ENCODE assay signal across 21 cellular contexts in the genomic region with DNA sequence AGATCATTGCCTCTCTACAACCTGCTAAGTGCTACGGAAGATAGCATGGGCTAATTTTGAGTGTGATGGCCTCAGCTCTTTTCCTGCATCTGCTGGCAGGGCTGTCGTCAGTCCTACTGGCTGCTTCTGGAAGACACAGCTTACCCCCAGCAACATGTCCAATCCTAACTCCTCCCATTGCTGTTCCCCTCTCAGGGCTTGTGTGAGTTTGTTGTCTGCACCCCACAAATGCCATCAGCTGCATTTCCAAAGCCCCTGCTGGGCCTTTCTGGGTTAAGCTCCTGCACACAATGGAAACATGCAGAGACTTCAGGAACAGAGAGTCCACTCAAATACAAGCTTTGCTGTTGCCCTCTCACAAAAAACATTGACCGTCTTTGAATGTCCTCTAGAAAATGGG.
"Had no signal": no experiment of that assay in that cellular context is flagged by ENCODE, and none has a peak within 500 bp of the region (broad histone marks: within the 10 kb centered on the region; RNA-seq: fewer than 3 reads in every experiment).

No MANE protein-coding gene starts in this region.

- H3K4me3 Mint-ChIP-seq: memory B cell; natural killer cell treated with Interleukin-12 subunit alpha and Interleukin-12 subunit beta and Interleukin-15 and Interleukin-18, amount 100 ng/mL, for 72 hours; stimulated activated memory B cell treated with anti-CD40 and anti-IgM and Interleukin-4, amounts not matched to agents 10 μg/mL and 1 μg/mL and 100 μg/mL, for 72 hours; stimulated activated naive CD8-positive, alpha-beta T cell treated with anti-CD3 and anti-CD28 coated beads, Interleukin-15, Interleukin-2, amounts not matched to agents 100 ng/mL and 50 ng/mL, for 24 hours had no signal

- H3K4me1 Mint-ChIP-seq: memory B cell; stimulated activated memory B cell treated with anti-CD40 and anti-IgM and Interleukin-4, amounts not matched to agents 10 μg/mL and 1 μg/mL and 100 μg/mL, for 72 hours had no signal

- H3K9me3 ChIP-seq: left ventricle myocardium inferior, lower lobe of right lung, prostate gland, right lobe of liver, upper lobe of left lung, uterus had no signal

- H3K36me3 Mint-ChIP-seq: natural killer cell treated with Interleukin-12 subunit alpha and Interleukin-12 subunit beta and Interleukin-15 and Interleukin-18, amount 100 ng/mL, for 72 hours; stimulated activated memory B cell treated with anti-CD40 and anti-IgM and Interleukin-4, amounts not matched to agents 10 μg/mL and 1 μg/mL and 100 μg/mL, for 72 hours had no signal

- ATAC-seq: esophagus mucosa; heart right ventricle; left cardiac atrium; lower lobe of right lung; natural killer cell treated with Interleukin-12 subunit alpha and Interleukin-12 subunit beta and Interleukin-15 and Interleukin-18, amount 100 ng/mL, for 72 hours; right lobe of liver; stimulated activated memory B cell treated with anti-CD40 and anti-IgM and Interleukin-4, amounts not matched to agents 10 μg/mL and 1 μg/mL and 100 μg/mL, for 72 hours had no signal

- H3K4me3 ChIP-seq: coronary artery, heart right ventricle, left ventricle myocardium inferior, lower lobe of right lung, prostate gland, right lobe of liver, tibial artery, upper lobe of left lung, uterus had no signal

- H3K27me3 ChIP-seq: right lobe of liver, upper lobe of left lung, uterus had no signal

- H3K9ac ChIP-seq: parathyroid adenoma had no signal

- H3K27ac Mint-ChIP-seq: memory B cell; natural killer cell treated with Interleukin-12 subunit alpha and Interleukin-12 subunit beta and Interleukin-15 and Interleukin-18, amount 100 ng/mL, for 72 hours; stimulated activated memory B cell treated with anti-CD40 and anti-IgM and Interleukin-4, amounts not matched to agents 10 μg/mL and 1 μg/mL and 100 μg/mL, for 72 hours; stimulated activated naive CD8-positive, alpha-beta T cell treated with anti-CD3 and anti-CD28 coated beads, Interleukin-15, Interleukin-2, amounts not matched to agents 100 ng/mL and 50 ng/mL, for 24 hours had no signal

- H3K36me3 ChIP-seq: heart right ventricle, left ventricle myocardium inferior, lower lobe of right lung, prostate gland, right lobe of liver, tibial artery, upper lobe of left lung, uterus had no signal

- H3K4me1 ChIP-seq: heart right ventricle, left ventricle myocardium inferior, lower lobe of right lung, parathyroid adenoma, prostate gland, right lobe of liver, tibial artery, upper lobe of left lung, uterus had no signal

- H3K27ac ChIP-seq: coronary artery, heart right ventricle, left ventricle myocardium inferior, lower lobe of right lung, parathyroid adenoma, prostate gland, right lobe of liver, tibial artery, upper lobe of left lung, uterus had no signal

- DNase-seq: effector CD8-positive, alpha-beta T cell; heart right ventricle; hypothalamus; kidney; left cardiac atrium; left ventricle myocardium inferior; lower lobe of right lung; midbrain; right lobe of liver; stimulated activated CD4-positive, alpha-beta T cell treated with anti-CD3 and anti-CD28 coated beads, Interleukin-4, amount 100 ng/mL, for 24 hours; tibial artery; upper lobe of left lung; uterus had no signal
